1 cellular context compared by ENCODE assay signal in genomic region chr9:122125891-122126331, GRCh38.
TF ChIP-seq lines count a peak whose summit lies in the region.

No MANE protein-coding gene starts in this region.

TF ChIP-seq in HepG2, 621 proteins besides CTCF, POLR2A, EP300 and RAD21 (continued from another document and continues in another):
- TF ChIP-seq ATF7 (IDR thresholded peaks at IDR 0.05) (no peak), ATF7 (CRISPR knock-in tag; IDR thresholded peaks at IDR 0.05) (no peak), JARID2 (CRISPR knock-in tag; IDR thresholded peaks at IDR 0.05; ENCODE audit: insufficient replicate concordance) (peak; percentile 81), PHF21A (CRISPR knock-in tag; IDR thresholded peaks at IDR 0.05) (no peak), CBFB (CRISPR knock-in tag; IDR thresholded peaks at IDR 0.05) (no peak), PAXIP1 (CRISPR knock-in tag; conservative IDR thresholded peaks at IDR 0.05) (0 out of 2 replicates have a peak, but pooled peaks have one; percentile 6), SMC3 (IDR thresholded peaks at IDR 0.05; ENCODE audit: low read length) (no peak), SMARCC2 (IDR thresholded peaks at IDR 0.05) (no peak), ETV6 (CRISPR knock-in tag; conservative IDR thresholded peaks at IDR 0.05) (no peak), MNT (IDR thresholded peaks at IDR 0.05) (no peak), MEIS1 (CRISPR knock-in tag; IDR thresholded peaks at IDR 0.05; ENCODE audit: borderline replicate concordance) (no peak), PTBP1 (IDR thresholded peaks at IDR 0.05; ENCODE audit: low read depth, low read length, poor library complexity, severe bottlenecking) (no peak), GRHL1 (CRISPR knock-in tag; conservative IDR thresholded peaks at IDR 0.05) (no peak), HDAC1 (CRISPR knock-in tag; IDR thresholded peaks at IDR 0.05) (no peak), RFXAP (CRISPR knock-in tag; IDR thresholded peaks at IDR 0.05; ENCODE audit: borderline replicate concordance) (no peak), ZFP90 (CRISPR knock-in tag; IDR thresholded peaks at IDR 0.05; ENCODE audit: borderline replicate concordance) (no peak), ZNF580 (CRISPR knock-in tag; IDR thresholded peaks at IDR 0.05; ENCODE audit: borderline replicate concordance, low read depth) (no peak), ZNF367 (CRISPR knock-in tag; IDR thresholded peaks at IDR 0.05; ENCODE audit: borderline replicate concordance) (no peak), ZNF75D (CRISPR knock-in tag; IDR thresholded peaks at IDR 0.05; ENCODE audit: borderline replicate concordance) (no peak), FOSL1 (CRISPR knock-in tag; IDR thresholded peaks at IDR 0.05; ENCODE audit: borderline replicate concordance) (no peak), ZNF780A (CRISPR knock-in tag; IDR thresholded peaks at IDR 0.05) (no peak), PHF8 (CRISPR knock-in tag; IDR thresholded peaks at IDR 0.05) (no peak), ZNF777 (CRISPR knock-in tag; IDR thresholded peaks at IDR 0.05) (peak; percentile 29; the same call in 1 of the 2 replicates), KLF15 (CRISPR knock-in tag; IDR thresholded peaks at IDR 0.05; ENCODE audit: borderline replicate concordance) (no peak), ZNF570 (CRISPR knock-in tag; IDR thresholded peaks at IDR 0.05; ENCODE audit: borderline replicate concordance) (no peak), ZNF775 (CRISPR knock-in tag; IDR thresholded peaks at IDR 0.05; ENCODE audit: borderline replicate concordance) (no peak), BORCS8-MEF2B (CRISPR knock-in tag; IDR thresholded peaks at IDR 0.05) (no peak), ZNF136 (CRISPR knock-in tag; IDR thresholded peaks at IDR 0.05; ENCODE audit: low read depth) (0 out of 2 replicates have a peak, but pooled peaks have one; percentile 18), ZNF331 (CRISPR knock-in tag; IDR thresholded peaks at IDR 0.05) (no peak), FOXP1 (IDR thresholded peaks at IDR 0.05) (no peak), FOXP1 (CRISPR knock-in tag; IDR thresholded peaks at IDR 0.05) (no peak), CCDC6 (CRISPR knock-in tag; IDR thresholded peaks at IDR 0.05) (no peak), BATF2 (CRISPR knock-in tag; IDR thresholded peaks at IDR 0.05) (no peak), ZNF558 (CRISPR knock-in tag; IDR thresholded peaks at IDR 0.05; ENCODE audit: borderline replicate concordance) (no peak), SIN3A (IDR thresholded peaks at IDR 0.05; ENCODE audit: borderline replicate concordance, low read depth, low read length) (no peak), SALL1 (CRISPR knock-in tag; IDR thresholded peaks at IDR 0.05) (peak; percentile 50; the same call in 1 of the 2 replicates), ZFP37 (CRISPR knock-in tag; IDR thresholded peaks at IDR 0.05; ENCODE audit: borderline replicate concordance) (0 out of 2 replicates have a peak, but pooled peaks have one; percentile 57), ZBTB33 (CRISPR knock-in tag; IDR thresholded peaks at IDR 0.05) (no peak), GPN1 (CRISPR knock-in tag; IDR thresholded peaks at IDR 0.05; ENCODE audit: borderline replicate concordance) (no peak), ZFP91 (CRISPR knock-in tag; IDR thresholded peaks at IDR 0.05; ENCODE audit: borderline replicate concordance) (no peak; the same call in 1 of the 2 replicates), ZBTB46 (CRISPR knock-in tag; IDR thresholded peaks at IDR 0.05; ENCODE audit: borderline replicate concordance) (no peak), FOSL2 (CRISPR knock-in tag; IDR thresholded peaks at IDR 0.05) (peak; percentile 88), TSC22D2 (CRISPR knock-in tag; IDR thresholded peaks at IDR 0.05; ENCODE audit: borderline replicate concordance) (no peak), SMAD1 (CRISPR knock-in tag; IDR thresholded peaks at IDR 0.05; ENCODE audit: borderline replicate concordance, low read depth) (no peak), PPARG (CRISPR knock-in tag; conservative IDR thresholded peaks at IDR 0.05) (no peak), ARID5B (CRISPR knock-in tag; IDR thresholded peaks at IDR 0.05) (no peak), ZBTB7A (CRISPR knock-in tag; IDR thresholded peaks at IDR 0.05) (0 out of 2 replicates have a peak, but pooled peaks have one; percentile 29), ZNF253 (CRISPR knock-in tag; IDR thresholded peaks at IDR 0.05; ENCODE audit: borderline replicate concordance) (no peak), MYNN (CRISPR knock-in tag; IDR thresholded peaks at IDR 0.05; ENCODE audit: low read depth) (no peak)
